Comparison of ENCODE assay signal across 2 cellular contexts in genomic region chr3:146308222-146308621, GRCh38.
TF ChIP-seq lines count a peak whose summit lies in the region.

No MANE protein-coding gene starts in this region.

TF ChIP-seq in liver, 16 proteins besides CTCF, POLR2A, EP300 and RAD21:
- TF ChIP-seq HNF4A (conservative IDR thresholded peaks at IDR 0.05): no peak
- TF ChIP-seq NR2F2 (IDR thresholded peaks at IDR 0.05): no peak
- TF ChIP-seq FOXA1 (IDR thresholded peaks at IDR 0.05): no peak
- TF ChIP-seq SP1 (IDR thresholded peaks at IDR 0.05): no peak
- TF ChIP-seq RXRA (IDR thresholded peaks at IDR 0.05): no peak
- TF ChIP-seq ATF3 (IDR thresholded peaks at IDR 0.05): no peak
- no peak for TF ChIP-seq TAF1 (conservative IDR thresholded peaks at IDR 0.05)
- TF ChIP-seq REST (IDR thresholded peaks at IDR 0.05): no peak
- no peak for TF ChIP-seq YY1 (IDR thresholded peaks at IDR 0.05)
- TF ChIP-seq MAX (IDR thresholded peaks at IDR 0.05): no peak
- no peak for TF ChIP-seq ZBTB33 (IDR thresholded peaks at IDR 0.05)
- TF ChIP-seq HNF4G (IDR thresholded peaks at IDR 0.05): no peak
- no peak for TF ChIP-seq JUND (IDR thresholded peaks at IDR 0.05)
- no peak for TF ChIP-seq FOXA2 (IDR thresholded peaks at IDR 0.05)
- TF ChIP-seq GABPA (IDR thresholded peaks at IDR 0.05 in 1 of 2, conservative IDR thresholded peaks at IDR 0.05 in 1 of 2): no peak
- TF ChIP-seq EGR1 (IDR thresholded peaks at IDR 0.05; ENCODE audit: low read depth in 2 of 2): no peak

TF ChIP-seq in HepG2, 621 proteins besides CTCF, POLR2A, EP300 and RAD21:
- TF ChIP-seq PRDM4 (CRISPR knock-in tag; IDR thresholded peaks at IDR 0.05; ENCODE audit: borderline replicate concordance) (no peak), ZFYVE20 (CRISPR knock-in tag; IDR thresholded peaks at IDR 0.05; ENCODE audit: borderline replicate concordance, low read depth) (no peak), ZNF333 (CRISPR knock-in tag; IDR thresholded peaks at IDR 0.05; ENCODE audit: borderline replicate concordance) (no peak), YEATS2 (CRISPR knock-in tag; IDR thresholded peaks at IDR 0.05; ENCODE audit: borderline replicate concordance) (no peak), ZNF562 (CRISPR knock-in tag; IDR thresholded peaks at IDR 0.05; ENCODE audit: borderline replicate concordance) (no peak), ZNF225 (CRISPR knock-in tag; IDR thresholded peaks at IDR 0.05) (no peak), NCOR1 (IDR thresholded peaks at IDR 0.05; ENCODE audit: borderline replicate concordance, low read length) (no peak), ZBTB37 (CRISPR knock-in tag; IDR thresholded peaks at IDR 0.05) (no peak), HDAC2 (CRISPR knock-in tag; IDR thresholded peaks at IDR 0.05) (no peak), PTBP1 (IDR thresholded peaks at IDR 0.05; ENCODE audit: low read depth, low read length, poor library complexity, severe bottlenecking) (no peak), HDAC1 (CRISPR knock-in tag; IDR thresholded peaks at IDR 0.05) (no peak), ZNF615 (CRISPR knock-in tag; IDR thresholded peaks at IDR 0.05; ENCODE audit: borderline replicate concordance) (no peak), TRIM24 (CRISPR knock-in tag; IDR thresholded peaks at IDR 0.05) (no peak)
